In genomic region chr2:224546926-224547325, GRCh38 we compare ENCODE assay signal across 24 cellular contexts. TPM values are rescaled to one million over a fixed set of nuclear protein-coding genes. Genes with fewer than 3 reads are reported as not detected.
DNase-seq lines count a peak whose midpoint lies in the region; ATAC-seq and TF ChIP-seq lines count a peak whose summit lies in the region.
"Had no signal": no experiment of that assay in that cellular context is flagged by ENCODE, and none has a peak within 500 bp of the region (broad histone marks: within the 10 kb centered on the region; RNA-seq: fewer than 3 reads in every experiment).

No MANE protein-coding gene starts in this region.

- H3K27me3 ChIP-seq in GM23338 (ENCODE audit: insufficient read depth): no peaks in the 10 kb centered on the region
- H3K27me3 ChIP-seq: Peyer's patch, sigmoid colon, SJCRH30, testis, vagina had no signal

- no peak for ATAC-seq in GM23338
- no peak for ATAC-seq in activated B cell treated with CpG ODN at 0.5 μM for 24 hours (ENCODE audit: low read depth)
- no peak for ATAC-seq in GM19455 (IDR thresholded peaks at IDR 0.05; ENCODE audit: unreplicated experiment)
- ATAC-seq: HepG2 had no signal

- H2AFZ ChIP-seq in GM23338: no peak overlapping the region

- DNase-seq in Calu3 (no peak), GM23338 (ENCODE audit: low spot score) (no peak), activated B cell treated with CpG ODN at 0.5 μM for 24 hours (no peak), osteocyte (ENCODE audit: extremely low spot score, unreplicated experiment) (no peak), HEK293T (ENCODE audit: extremely low spot score) (no peak), caudate nucleus (lab: John Stamatoyannopoulos, UW) (no peak)
- DNase-seq: activated CD4-positive, alpha-beta T cell treated with anti-CD3 and anti-CD28 coated beads, Interleukin-2, amount 50 U/mL, for 48 hours; activated naive CD4-positive, alpha-beta T cell treated with Interleukin-2 at 50 U/mL for 16 hours; aorta; CD8-positive, alpha-beta memory T cell; dermis blood vessel endothelial cell; DMS53; GF-D8; NCI-H1105 treated with DMSO at 0.1 percent for 48 hours; NCI-H2081 treated with DMSO at 0.1 percent for 48 hours; Peyer's patch; posterior cingulate gyrus; sigmoid colon; SJCRH30; testis had no signal

- CTCF ChIA-PET in Calu3 (lab: Charles Lee): no interaction called here
- CTCF ChIA-PET in activated B cell treated with CpG ODN at 0.5 μM for 24 hours (lab: Charles Lee): no interaction called here
- CTCF ChIA-PET in HEK293T (lab: Yijun Ruan, JAX): no interaction called here

- TF ChIP-seq CTCF in Calu3 (IDR thresholded peaks at IDR 0.05; ENCODE audit: unreplicated experiment): no peak
- no peak for TF ChIP-seq CTCF in GM23338 (conservative IDR thresholded peaks at IDR 0.05; ENCODE audit: low read depth in 2 of 2)
- no peak for TF ChIP-seq CTCF in activated B cell treated with CpG ODN at 0.5 μM for 24 hours (IDR thresholded peaks at IDR 0.05)
- no peak for TF ChIP-seq CTCF in osteocyte (IDR thresholded peaks at IDR 0.05)

- H4K20me1 ChIP-seq in GM23338 (replicated peaks; ENCODE audit: insufficient read depth): peaks cover 24% of the 10 kb centered on the region; the same call in 1 of the 2 replicates

- H3K4me1 ChIP-seq in GM23338 (ENCODE audit: insufficient read depth): peaks cover 14% of the 10 kb centered on the region
- H3K4me1 ChIP-seq: testis had no signal

- no peak overlapping the region for H3K4me3 ChIP-seq in GM23338
- H3K4me3 ChIP-seq: Peyer's patch, sigmoid colon, SJCRH30, testis, vagina had no signal

- no TSS peak for BruUV-seq in Calu3 (replicated peaks; lab: Mats Ljungman, UMichigan)

- peaks cover 2% of the 10 kb centered on the region for H3K9me3 Mint-ChIP-seq in Calu3 (ENCODE audit: low read depth, unreplicated experiment)
- H3K9me3 Mint-ChIP-seq in GM23338: no peaks in the 10 kb centered on the region
- H3K9me3 Mint-ChIP-seq in activated B cell treated with CpG ODN at 0.5 μM for 24 hours: no peaks in the 10 kb centered on the region
- no peaks in the 10 kb centered on the region for H3K9me3 Mint-ChIP-seq in osteocyte (ENCODE audit: unreplicated experiment)
- H3K9me3 Mint-ChIP-seq: CD8-positive, alpha-beta memory T cell; nephron had no signal

- no peak overlapping the region for H3K4me2 ChIP-seq in GM23338

- peaks cover 20% of the 10 kb centered on the region for H3K4me1 Mint-ChIP-seq in Calu3 (ENCODE audit: low read depth, unreplicated experiment)
- peaks cover 31% of the 10 kb centered on the region for H3K4me1 Mint-ChIP-seq in GM23338
- H3K4me1 Mint-ChIP-seq in activated B cell treated with CpG ODN at 0.5 μM for 24 hours: peaks cover 54% of the 10 kb centered on the region
- peaks cover 47% of the 10 kb centered on the region for H3K4me1 Mint-ChIP-seq in osteocyte (ENCODE audit: unreplicated experiment)

- H3K36me3 Mint-ChIP-seq in Calu3 (ENCODE audit: insufficient read depth, unreplicated experiment) (no peaks in the 10 kb centered on the region), GM23338 (ENCODE audit: low read depth) (no peaks in the 10 kb centered on the region; the same call in 1 of the 3 replicates), activated B cell treated with CpG ODN at 0.5 μM for 24 hours (ENCODE audit: low read depth) (peaks cover 38% of the 10 kb centered on the region), osteocyte (ENCODE audit: unreplicated experiment) (peaks cover 3% of the 10 kb centered on the region)

- H3K36me3 ChIP-seq in GM23338 (ENCODE audit: insufficient read depth): no peaks in the 10 kb centered on the region
- H3K36me3 ChIP-seq: vagina had no signal

- POLR2A ChIA-PET in activated B cell treated with CpG ODN at 0.5 μM for 24 hours (lab: Charles Lee) (no interaction called here), HEK293T (lab: Yijun Ruan, JAX) (no interaction called here)

- H3K27ac ChIP-seq in GM23338 (ENCODE audit: low read depth) (no peak overlapping the region), caudate nucleus (ENCODE audit: low read depth, low read length) (no peak overlapping the region)
- H3K27ac ChIP-seq: Peyer's patch, sigmoid colon, SJCRH30, testis, vagina had no signal

- H3K79me2 ChIP-seq in GM23338 (replicated peaks; ENCODE audit: insufficient read depth): peaks cover 99% of the 10 kb centered on the region

- H3K27ac Mint-ChIP-seq in Calu3 (ENCODE audit: unreplicated experiment) (peak overlapping the region; percentile 1), GM23338 (0 out of 2 replicates have a peak overlapping the region, but pooled peaks have one; percentile 1), activated B cell treated with CpG ODN at 0.5 μM for 24 hours (peak overlapping the region; percentile 15), osteocyte (ENCODE audit: unreplicated experiment) (peak overlapping the region; percentile 75)

- intact Hi-C loops in Calu3 (cut with micrococcal nuclease; ENCODE audit: unreplicated experiment): no loop called here
- intact Hi-C loops in activated B cell treated with CpG ODN at 0.5 μM for 24 hours (cut with micrococcal nuclease): loop anchor here (5.0 kb wide), 1 partner anchor 100 kb away; no protein-coding TSS in a partner anchor

- no peaks in the 10 kb centered on the region for H3K27me3 Mint-ChIP-seq in Calu3 (ENCODE audit: unreplicated experiment)
- peaks cover 5% of the 10 kb centered on the region for H3K27me3 Mint-ChIP-seq in GM23338 (ENCODE audit: insufficient read depth, low read depth, poor library complexity)
- no peaks in the 10 kb centered on the region for H3K27me3 Mint-ChIP-seq in activated B cell treated with CpG ODN at 0.5 μM for 24 hours
- no peaks in the 10 kb centered on the region for H3K27me3 Mint-ChIP-seq in osteocyte (ENCODE audit: unreplicated experiment)

- H3F3A ChIP-seq in GM23338 (replicated peaks; ENCODE audit: low read depth): no peaks in the 10 kb centered on the region

- no peaks in the 10 kb centered on the region for H3K9me2 ChIP-seq in GM23338 (ENCODE audit: insufficient read depth)

- H3K4me3 Mint-ChIP-seq in Calu3 (ENCODE audit: low read depth, unreplicated experiment): no peak overlapping the region
- no peak overlapping the region for H3K4me3 Mint-ChIP-seq in GM23338
- no peak overlapping the region for H3K4me3 Mint-ChIP-seq in activated B cell treated with CpG ODN at 0.5 μM for 24 hours
- no peak overlapping the region for H3K4me3 Mint-ChIP-seq in osteocyte (ENCODE audit: unreplicated experiment)
- H3K4me3 Mint-ChIP-seq: nephron had no signal

TF ChIP-seq in GM23338, 12 proteins besides CTCF, POLR2A, EP300 and RAD21:
- TF ChIP-seq STAT1 (IDR thresholded peaks at IDR 0.05; ENCODE audit: unreplicated experiment): no peak

TF ChIP-seq in HEK293T, 16 proteins besides CTCF, POLR2A, EP300 and RAD21:
- TF ChIP-seq FOXM1 (IDR thresholded peaks at IDR 0.05; ENCODE audit: borderline replicate concordance) (no peak), LEF1 (IDR thresholded peaks at IDR 0.05; ENCODE audit: borderline replicate concordance) (no peak), FOXA1 (IDR thresholded peaks at IDR 0.05) (no peak), BHLHE40 (IDR thresholded peaks at IDR 0.05; ENCODE audit: borderline replicate concordance) (no peak), ARNT (IDR thresholded peaks at IDR 0.05) (no peak), SP1 (IDR thresholded peaks at IDR 0.05) (no peak), L3MBTL2 (conservative IDR thresholded peaks at IDR 0.05) (no peak), SUZ12 (IDR thresholded peaks at IDR 0.05) (no peak), TARDBP (IDR thresholded peaks at IDR 0.05) (no peak), FOXK2 (IDR thresholded peaks at IDR 0.05) (no peak), CTBP1 (IDR thresholded peaks at IDR 0.05; ENCODE audit: borderline replicate concordance) (no peak), HDGF (IDR thresholded peaks at IDR 0.05; ENCODE audit: borderline replicate concordance) (no peak), ELF4 (IDR thresholded peaks at IDR 0.05) (no peak)

RNA-seq across cellular contexts. Expression of gene CUL3, which starts 38.2 kb away (rescaled TPM):
- total RNA-seq in Calu3 (2022) (81.1 and 89.3 TPM in 2 replicates), activated B cell treated with CpG ODN at 0.5 μM for 24 hours (99.4 and 114 TPM in 2 replicates), osteocyte (72.6 and 83.6 TPM in 2 replicates)
- 99.5 and 125 TPM in 2 replicates for total RNA-seq in GM23338 (2014; rRNA removed; shearing (Covaris generic))
- polyA plus RNA-seq in GM23338 (2016; fragmentation: Nextera tagmentation; extraction: Ambion mirVana): 74.2 and 86.0 TPM in 2 replicates

Comparison
In these comparisons a context has a peak if more than half of its experiments do, and no peak if none do; other contexts are left out.
1. H3K27ac Mint-ChIP-seq: peak in every context shown above with its lines; median percentile 75 in osteocyte; 15 in activated B cell treated with CpG ODN at 0.5 μM for 24 hours; 1 in Calu3; 1 in GM23338.